ENCODE assay signal across 3 cellular contexts in the genomic region with DNA sequence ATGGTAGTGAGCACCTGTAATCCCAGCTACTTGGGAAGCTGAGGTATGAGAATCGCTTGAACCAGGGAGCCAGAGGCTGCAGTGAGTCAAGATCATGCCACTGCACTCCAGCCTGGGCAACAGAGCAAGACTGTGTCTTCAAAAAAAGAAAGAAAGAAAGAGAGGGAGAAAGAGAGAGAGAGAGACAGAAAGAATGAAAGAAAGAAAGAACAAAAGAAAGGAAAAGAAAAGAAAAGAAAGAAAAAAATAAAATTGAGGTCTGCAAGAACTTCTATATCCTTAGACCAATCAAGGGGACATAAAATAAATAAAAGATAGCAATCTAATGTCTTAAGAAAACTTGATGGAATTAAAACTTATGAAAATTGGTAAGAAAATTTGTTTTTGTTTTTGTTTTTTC.
TF ChIP-seq lines count a peak whose summit lies in the region.

No MANE protein-coding gene starts in this region.

TF ChIP-seq in HEK293, 187 proteins besides CTCF, POLR2A, EP300 and RAD21:
- TF ChIP-seq, protein P1, sequence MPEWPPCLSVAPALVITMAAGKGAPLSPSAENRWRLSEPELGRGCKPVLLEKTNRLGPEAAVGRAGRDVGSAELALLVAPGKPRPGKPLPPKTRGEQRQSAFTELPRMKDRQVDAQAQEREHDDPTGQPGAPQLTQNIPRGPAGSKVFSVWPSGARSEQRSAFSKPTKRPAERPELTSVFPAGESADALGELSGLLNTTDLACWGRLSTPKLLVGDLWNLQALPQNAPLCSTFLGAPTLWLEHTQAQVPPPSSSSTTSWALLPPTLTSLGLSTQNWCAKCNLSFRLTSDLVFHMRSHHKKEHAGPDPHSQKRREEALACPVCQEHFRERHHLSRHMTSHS (tag by site-specific recombination; IDR thresholded peaks at IDR 0.05) = no peak
- peak; percentile 75 for TF ChIP-seq ZNF366 (tag by site-specific recombination; conservative IDR thresholded peaks at IDR 0.05)
TF ChIP-seq in HEK293: peak in this region for 1.

TF ChIP-seq in K562, 482 proteins besides CTCF, POLR2A, EP300 and RAD21 (continued from another document):
- TF ChIP-seq, protein P2, sequence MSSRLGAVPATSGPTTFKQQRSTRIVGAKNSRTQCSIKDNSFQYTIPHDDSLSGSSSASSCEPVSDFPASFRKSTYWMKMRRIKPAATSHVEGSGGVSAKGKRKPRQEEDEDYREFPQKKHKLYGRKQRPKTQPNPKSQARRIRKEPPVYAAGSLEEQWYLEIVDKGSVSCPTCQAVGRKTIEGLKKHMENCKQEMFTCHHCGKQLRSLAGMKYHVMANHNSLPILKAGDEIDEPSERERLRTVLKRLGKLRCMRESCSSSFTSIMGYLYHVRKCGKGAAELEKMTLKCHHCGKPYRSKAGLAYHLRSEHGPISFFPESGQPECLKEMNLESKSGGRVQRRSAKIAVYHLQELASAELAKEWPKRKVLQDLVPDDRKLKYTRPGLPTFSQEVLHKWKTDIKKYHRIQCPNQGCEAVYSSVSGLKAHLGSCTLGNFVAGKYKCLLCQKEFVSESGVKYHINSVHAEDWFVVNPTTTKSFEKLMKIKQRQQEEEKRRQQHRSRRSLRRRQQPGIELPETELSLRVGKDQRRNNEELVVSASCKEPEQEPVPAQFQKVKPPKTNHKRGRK (tag; IDR thresholded peaks at IDR 0.05) = peak; percentile 72

TF ChIP-seq in SK-N-SH treated with all-trans-retinoic acid at 6 μM for 48 hours, 23 proteins besides CTCF, POLR2A, EP300 and RAD21 (continued from another document):
- TF ChIP-seq CSRNP3 (CRISPR knock-in tag; IDR thresholded peaks at IDR 0.05) (no peak), PPARA (CRISPR knock-in tag; IDR thresholded peaks at IDR 0.05; ENCODE audit: borderline replicate concordance) (no peak), TCF4 (CRISPR knock-in tag; IDR thresholded peaks at IDR 0.05; ENCODE audit: borderline replicate concordance) (no peak), ZC3H10 (CRISPR knock-in tag; IDR thresholded peaks at IDR 0.05) (no peak), ZFP30 (CRISPR knock-in tag; IDR thresholded peaks at IDR 0.05) (no peak), OSR1 (CRISPR knock-in tag; IDR thresholded peaks at IDR 0.05) (no peak), ARNTL (CRISPR knock-in tag; IDR thresholded peaks at IDR 0.05; ENCODE audit: borderline replicate concordance, low read depth) (no peak), TOX (CRISPR knock-in tag; IDR thresholded peaks at IDR 0.05; ENCODE audit: borderline replicate concordance) (no peak), TSHZ2 (CRISPR knock-in tag; IDR thresholded peaks at IDR 0.05) (no peak)
